8 cellular contexts compared by ENCODE assay signal in genomic region chr2:85611217-85611704, GRCh38. TPM values are rescaled to one million over a fixed set of nuclear protein-coding genes. Genes with fewer than 3 reads are reported as not detected.
A peak's percentile ranks its signal among the peaks of the same experiment; 100 is the strongest.
DNase-seq lines count a peak whose midpoint lies in the region; ATAC-seq and TF ChIP-seq lines count a peak whose summit lies in the region.

No MANE protein-coding gene starts in this region.

- POLR2A ChIA-PET in CD8-positive, alpha-beta memory T cell (lab: Charles Lee), result interaction anchor here (1.1 to 1.6 kb wide), 5 partner anchors 8 to 495 kb away, joined by 4 to 21 read pairs (median 5); partner anchors contain the start of genes POLR1A, PTCD3, RNF181 and TGOLN2

- H3K27ac Mint-ChIP-seq in CD8-positive, alpha-beta memory T cell, result peak overlapping the region; percentile 79 to 98 (median 92)
- H3K27ac Mint-ChIP-seq in chondrocyte (ENCODE audit: unreplicated experiment) (peak overlapping the region; percentile 76), naive B cell (peak overlapping the region; percentile 88 to 96 (median 92))

- H3K27me3 Mint-ChIP-seq in CD8-positive, alpha-beta memory T cell, result peaks cover 0 to 4% of the 10 kb centered on the region in 2 donors
- H3K27me3 Mint-ChIP-seq in chondrocyte (ENCODE audit: low read depth), result no peaks in the 10 kb centered on the region
- no peaks in the 10 kb centered on the region for H3K27me3 Mint-ChIP-seq in naive B cell

- H3K9ac ChIP-seq in HUES6 (ENCODE audit: low read length), result peak overlapping the region; percentile 92

- peak overlapping the region; percentile 68 for H3K27ac ChIP-seq in CD8-positive, alpha-beta memory T cell (ENCODE audit: low read depth, low read length)
- peak overlapping the region; percentile 69; the same call in 1 of the 2 replicates for H3K27ac ChIP-seq in HUES6 (ENCODE audit: low read depth, low read length)

- H3K36me3 ChIP-seq in CD8-positive, alpha-beta memory T cell (ENCODE audit: insufficient read depth, low read length), result peaks cover 18% of the 10 kb centered on the region
- peaks cover 33% of the 10 kb centered on the region for H3K36me3 ChIP-seq in HUES6 (ENCODE audit: control insufficient read depth, insufficient read depth, low read length)

- H3K4me3 ChIP-seq in CD8-positive, alpha-beta memory T cell (ENCODE audit: low read length), result peak overlapping the region; percentile 91
- H3K4me3 ChIP-seq in HUES6 (ENCODE audit: low read depth, low read length), result peak overlapping the region; percentile 100

- no peaks in the 10 kb centered on the region for H3K9me3 Mint-ChIP-seq in CD8-positive, alpha-beta memory T cell
- H3K9me3 Mint-ChIP-seq in chondrocyte (ENCODE audit: low read depth), result no peaks in the 10 kb centered on the region
- H3K9me3 Mint-ChIP-seq in naive B cell, result no peaks in the 10 kb centered on the region

- H3K9me3 ChIP-seq in CD8-positive, alpha-beta memory T cell (ENCODE audit: low read length), result no peaks in the 10 kb centered on the region
- H3K9me3 ChIP-seq in HUES6 (ENCODE audit: control insufficient read depth, insufficient read depth, low read depth, low read length), result no peaks in the 10 kb centered on the region

- peaks cover 21% of the 10 kb centered on the region for H3K4me1 ChIP-seq in CD8-positive, alpha-beta memory T cell (ENCODE audit: insufficient read depth, low read length)
- peaks cover 4% of the 10 kb centered on the region for H3K4me1 ChIP-seq in HUES6 (ENCODE audit: control insufficient read depth, insufficient read depth, low read length)

- no peaks in the 10 kb centered on the region for H3K27me3 ChIP-seq in CD8-positive, alpha-beta memory T cell (ENCODE audit: insufficient read depth, low read length, poor library complexity, severe bottlenecking)
- H3K27me3 ChIP-seq in HUES6 (ENCODE audit: control insufficient read depth, insufficient read depth, low read length), result no peaks in the 10 kb centered on the region

- CTCF ChIA-PET in CD8-positive, alpha-beta memory T cell (lab: Charles Lee), result interaction anchor here (0.9 to 1.2 kb wide), 2 partner anchors 59 to 74 kb away, joined by 3 to 5 read pairs; no protein-coding TSS in a partner anchor

- no peak for TF ChIP-seq CTCF in chondrocyte (IDR thresholded peaks at IDR 0.05)

- no peak for DNase-seq in CD8-positive, alpha-beta memory T cell
- DNase-seq in chondrocyte (ENCODE audit: low spot score) (no peak), naive B cell (no peak), NCI-H748 treated with DMSO at 0.1 percent for 48 hours (lab: John Stamatoyannopoulos, UW) (no peak)
- no peak for DNase-seq in stimulated activated naive CD4-positive, alpha-beta T cell treated with Interleukin-2 at 50 U/mL for 16 hours (lab: John Stamatoyannopoulos, UW)

- ATAC-seq in naive B cell (ENCODE audit: low read depth in 2 of 2), result peak in 1 of 2 donors; percentile 2
- ATAC-seq in GM19035 (IDR thresholded peaks at IDR 0.05; ENCODE audit: unreplicated experiment), result no peak
- ATAC-seq in HG03135 (IDR thresholded peaks at IDR 0.05; ENCODE audit: unreplicated experiment), result no peak

- H3K4me3 Mint-ChIP-seq in CD8-positive, alpha-beta memory T cell, result peak overlapping the region; percentile 90 to 99 (median 96)
- H3K4me3 Mint-ChIP-seq in chondrocyte (ENCODE audit: unreplicated experiment) (peak overlapping the region; percentile 82), naive B cell (peak overlapping the region; percentile 89 to 99 (median 97))

- H3K4me1 Mint-ChIP-seq in CD8-positive, alpha-beta memory T cell, result peaks cover 23 to 50% (median 46%) of the 10 kb centered on the region in 3 donors
- peaks cover 42% of the 10 kb centered on the region for H3K4me1 Mint-ChIP-seq in chondrocyte (ENCODE audit: low read depth)
- H3K4me1 Mint-ChIP-seq in naive B cell, result peaks cover 18 to 59% (median 37%) of the 10 kb centered on the region in 3 donors

- peaks cover 0 to 44% (median 7%) of the 10 kb centered on the region in 3 donors for H3K36me3 Mint-ChIP-seq in CD8-positive, alpha-beta memory T cell
- peaks cover 5% of the 10 kb centered on the region for H3K36me3 Mint-ChIP-seq in chondrocyte (ENCODE audit: low read depth)
- H3K36me3 Mint-ChIP-seq in naive B cell, result no peaks in the 10 kb centered on the region

RNA-seq across cellular contexts. Expression of gene C2orf68, which starts 0.6 kb away (rescaled TPM):
- total RNA-seq in CD8-positive, alpha-beta memory T cell, result 10 to 100 TPM; 26.7 to 27.3 TPM
- polyA plus RNA-seq in CD8-positive, alpha-beta memory T cell, result 17.9 TPM
- total RNA-seq in chondrocyte, result 19.4 to 33.9 TPM (median 21.3 TPM) in 3 replicates
- 10 to 100 TPM; 13.8 to 21.7 (median 21.4) TPM for polyA plus RNA-seq in naive B cell (ENCODE audit: low read depth in 6 of 6)

RNA-seq across cellular contexts. Expression of gene USP39, which starts 4.7 kb away (rescaled TPM):
- total RNA-seq in CD8-positive, alpha-beta memory T cell, result 100 to 1,000 TPM; 105 to 108 TPM
- 66.1 TPM for polyA plus RNA-seq in CD8-positive, alpha-beta memory T cell
- 34.7 to 40.4 TPM (median 35.1 TPM) in 3 replicates for total RNA-seq in chondrocyte
- 10 to 100 TPM; 40.4 to 74.6 (median 58.7) TPM for polyA plus RNA-seq in naive B cell (ENCODE audit: low read depth in 6 of 6)

RNA-seq across cellular contexts. Expression of gene TMEM150A, which starts 8.8 kb away (rescaled TPM):
- total RNA-seq in CD8-positive, alpha-beta memory T cell, result 1 to 10 TPM; 6.3 to 7.6 TPM
- polyA plus RNA-seq in CD8-positive, alpha-beta memory T cell, result 13.2 TPM
- 17.1 to 19.9 TPM (median 17.9 TPM) in 3 replicates for total RNA-seq in chondrocyte
- 10 to 100 TPM; 11.8 to 25.0 (median 14.5) TPM for polyA plus RNA-seq in naive B cell (ENCODE audit: low read depth in 6 of 6)

RNA-seq across cellular contexts. Expression of gene RNF181, which starts 15.7 kb away (rescaled TPM):
- 10 to 100 TPM; 88.2 to 95.1 TPM for total RNA-seq in CD8-positive, alpha-beta memory T cell
- 181 TPM for polyA plus RNA-seq in CD8-positive, alpha-beta memory T cell
- 76.3 to 93.9 TPM (median 89.4 TPM) in 3 replicates for total RNA-seq in chondrocyte
- 100 to 1,000 TPM; 152 to 207 (median 187) TPM for polyA plus RNA-seq in naive B cell (ENCODE audit: low read depth in 6 of 6)

RNA-seq across cellular contexts. Expression of gene VAMP5, which starts 27.0 kb away (rescaled TPM):
- total RNA-seq in CD8-positive, alpha-beta memory T cell, result 10 to 100 TPM; 26.4 to 28.0 TPM
- 151 TPM for polyA plus RNA-seq in CD8-positive, alpha-beta memory T cell
- 1.8 to 2.4 TPM in 2 of 3 replicates, not detected in the other for total RNA-seq in chondrocyte
- 10 to 100 TPM; 33.3 to 68.5 (median 49.9) TPM for polyA plus RNA-seq in naive B cell (ENCODE audit: low read depth in 6 of 6)
